ENCODE assay signal across 29 cellular contexts in the genomic region with DNA sequence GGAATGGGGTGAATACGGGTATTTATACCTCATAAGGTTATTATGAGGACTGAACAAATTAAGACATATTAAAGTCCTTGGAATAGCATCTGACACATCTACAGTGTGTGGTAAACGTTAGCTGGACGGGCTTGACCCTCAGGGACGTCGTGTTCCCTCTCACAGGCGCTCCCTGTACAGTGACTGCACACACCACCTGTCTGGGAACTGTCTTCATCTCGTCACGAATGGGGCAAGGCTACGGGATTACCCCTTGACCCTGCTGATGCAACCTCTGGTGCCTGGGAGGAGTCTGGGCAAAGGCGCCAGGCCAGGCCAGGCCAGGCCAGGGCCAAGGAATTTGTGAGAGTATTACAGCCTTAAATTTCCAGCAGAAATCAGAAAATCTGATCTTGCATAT.
"Had no signal": no experiment of that assay in that cellular context is flagged by ENCODE, and none has a peak within 500 bp of the region (broad histone marks: within the 10 kb centered on the region; RNA-seq: fewer than 3 reads in every experiment).

No MANE protein-coding gene starts in this region.

- H3K4me3 ChIP-seq: adrenal gland, ascending aorta, cardiac muscle cell, colonic mucosa, esophagus squamous epithelium, mucosa of descending colon, vagina had no signal

- H3K36me3 ChIP-seq: adrenal gland, cardiac muscle cell, colonic mucosa, esophagus squamous epithelium, vagina had no signal

- ATAC-seq: left ventricle myocardium superior; mucosa of descending colon; stimulated activated memory B cell treated with anti-CD40 and anti-IgM and Interleukin-4, amounts not matched to agents 10 μg/mL and 1 μg/mL and 100 μg/mL, for 72 hours; stimulated activated naive CD8-positive, alpha-beta T cell treated with anti-CD3 and anti-CD28 coated beads, Interleukin-15, amount 100 ng/mL, for 72 hours had no signal

- H3K27ac ChIP-seq: adrenal gland, ascending aorta, cardiac muscle cell, colonic mucosa, epithelial cell of prostate, esophagus squamous epithelium, neutrophil, vagina had no signal

- FAIRE-seq: endometrium, frontal cortex, islet of Langerhans had no signal

- H3K9me3 ChIP-seq: adrenal gland, ascending aorta, colonic mucosa, esophagus squamous epithelium, mucosa of descending colon, neutrophil, vagina had no signal

- H3K4me1 ChIP-seq: ascending aorta, colonic mucosa, vagina had no signal

- DNase-seq: activated CD4-positive, alpha-beta T cell treated with anti-CD3 and anti-CD28 coated beads for 4 hours; activated CD4-positive, alpha-beta T cell treated with anti-CD3 and anti-CD28 coated beads, Interleukin-2, amount 50 U/mL, for 4 hours; activated CD8-positive, alpha-beta memory T cell treated with anti-CD3 and anti-CD28 coated beads for 24 hours; activated effector memory CD4-positive, alpha-beta T cell treated with Interleukin-2 at 50 U/mL for 16 hours; activated naive CD4-positive, alpha-beta T cell treated with Interleukin-2 at 50 U/mL for 16 hours; activated naive CD8-positive, alpha-beta T cell treated with anti-CD3 and anti-CD28 coated beads for 36 hours; cerebellar nuclear complex; colonic mucosa; effector CD8-positive, alpha-beta T cell; esophagus squamous epithelium; glutamatergic neuron; left ventricle myocardium superior; mesendoderm; mucosa of descending colon; stimulated activated CD4-positive, alpha-beta T cell treated with anti-CD3 and anti-CD28 coated beads, Interleukin-12 subunit alpha, Interleukin-12 subunit beta, amount 100 ng/mL, for 4 hours; stimulated activated CD4-positive, alpha-beta T cell treated with anti-CD3 and anti-CD28 coated beads, Interleukin-4, amount 100 ng/mL, for 24 hours; stimulated activated naive CD8-positive, alpha-beta T cell treated with anti-CD3 and anti-CD28 coated beads, Interleukin-15, amount 100 ng/mL, for 72 hours; substantia nigra; T-helper 1 cell had no signal

- H3K27me3 ChIP-seq: adrenal gland, ascending aorta, cardiac muscle cell, colonic mucosa, esophagus squamous epithelium, neutrophil, vagina had no signal
